2 cellular contexts compared by ENCODE assay signal in the genomic region with DNA sequence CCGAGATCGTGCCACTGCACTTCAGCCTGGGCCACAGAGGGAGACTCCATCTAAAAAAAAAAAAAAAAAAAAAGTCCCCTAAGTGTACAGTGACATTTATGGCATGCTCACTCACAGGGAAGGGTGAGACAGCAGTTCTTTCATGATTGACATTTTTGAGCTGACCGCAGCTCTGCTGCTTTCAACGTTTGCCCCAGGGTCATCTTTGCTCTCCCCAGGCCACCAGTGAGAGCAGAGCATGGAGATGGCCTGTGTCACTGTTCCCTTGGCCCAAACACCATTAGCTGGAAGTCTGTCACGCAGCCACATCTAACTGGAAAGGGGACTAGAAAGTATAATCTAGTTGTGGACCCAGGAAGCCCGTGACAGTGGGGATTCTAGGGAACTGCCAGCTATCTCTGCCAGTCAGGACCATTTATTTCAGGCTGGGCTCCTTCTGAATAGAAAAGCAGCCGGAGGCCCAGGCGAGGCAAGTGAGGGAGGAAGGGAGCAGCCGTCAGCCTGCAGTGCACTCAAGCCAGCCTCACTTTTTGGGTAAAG.
TF ChIP-seq lines count a peak whose summit lies in the region.

No MANE protein-coding gene starts in this region.

TF ChIP-seq in GM23338, 12 proteins besides CTCF, POLR2A, EP300 and RAD21 (continued from another document):
- TF ChIP-seq, protein P1, sequence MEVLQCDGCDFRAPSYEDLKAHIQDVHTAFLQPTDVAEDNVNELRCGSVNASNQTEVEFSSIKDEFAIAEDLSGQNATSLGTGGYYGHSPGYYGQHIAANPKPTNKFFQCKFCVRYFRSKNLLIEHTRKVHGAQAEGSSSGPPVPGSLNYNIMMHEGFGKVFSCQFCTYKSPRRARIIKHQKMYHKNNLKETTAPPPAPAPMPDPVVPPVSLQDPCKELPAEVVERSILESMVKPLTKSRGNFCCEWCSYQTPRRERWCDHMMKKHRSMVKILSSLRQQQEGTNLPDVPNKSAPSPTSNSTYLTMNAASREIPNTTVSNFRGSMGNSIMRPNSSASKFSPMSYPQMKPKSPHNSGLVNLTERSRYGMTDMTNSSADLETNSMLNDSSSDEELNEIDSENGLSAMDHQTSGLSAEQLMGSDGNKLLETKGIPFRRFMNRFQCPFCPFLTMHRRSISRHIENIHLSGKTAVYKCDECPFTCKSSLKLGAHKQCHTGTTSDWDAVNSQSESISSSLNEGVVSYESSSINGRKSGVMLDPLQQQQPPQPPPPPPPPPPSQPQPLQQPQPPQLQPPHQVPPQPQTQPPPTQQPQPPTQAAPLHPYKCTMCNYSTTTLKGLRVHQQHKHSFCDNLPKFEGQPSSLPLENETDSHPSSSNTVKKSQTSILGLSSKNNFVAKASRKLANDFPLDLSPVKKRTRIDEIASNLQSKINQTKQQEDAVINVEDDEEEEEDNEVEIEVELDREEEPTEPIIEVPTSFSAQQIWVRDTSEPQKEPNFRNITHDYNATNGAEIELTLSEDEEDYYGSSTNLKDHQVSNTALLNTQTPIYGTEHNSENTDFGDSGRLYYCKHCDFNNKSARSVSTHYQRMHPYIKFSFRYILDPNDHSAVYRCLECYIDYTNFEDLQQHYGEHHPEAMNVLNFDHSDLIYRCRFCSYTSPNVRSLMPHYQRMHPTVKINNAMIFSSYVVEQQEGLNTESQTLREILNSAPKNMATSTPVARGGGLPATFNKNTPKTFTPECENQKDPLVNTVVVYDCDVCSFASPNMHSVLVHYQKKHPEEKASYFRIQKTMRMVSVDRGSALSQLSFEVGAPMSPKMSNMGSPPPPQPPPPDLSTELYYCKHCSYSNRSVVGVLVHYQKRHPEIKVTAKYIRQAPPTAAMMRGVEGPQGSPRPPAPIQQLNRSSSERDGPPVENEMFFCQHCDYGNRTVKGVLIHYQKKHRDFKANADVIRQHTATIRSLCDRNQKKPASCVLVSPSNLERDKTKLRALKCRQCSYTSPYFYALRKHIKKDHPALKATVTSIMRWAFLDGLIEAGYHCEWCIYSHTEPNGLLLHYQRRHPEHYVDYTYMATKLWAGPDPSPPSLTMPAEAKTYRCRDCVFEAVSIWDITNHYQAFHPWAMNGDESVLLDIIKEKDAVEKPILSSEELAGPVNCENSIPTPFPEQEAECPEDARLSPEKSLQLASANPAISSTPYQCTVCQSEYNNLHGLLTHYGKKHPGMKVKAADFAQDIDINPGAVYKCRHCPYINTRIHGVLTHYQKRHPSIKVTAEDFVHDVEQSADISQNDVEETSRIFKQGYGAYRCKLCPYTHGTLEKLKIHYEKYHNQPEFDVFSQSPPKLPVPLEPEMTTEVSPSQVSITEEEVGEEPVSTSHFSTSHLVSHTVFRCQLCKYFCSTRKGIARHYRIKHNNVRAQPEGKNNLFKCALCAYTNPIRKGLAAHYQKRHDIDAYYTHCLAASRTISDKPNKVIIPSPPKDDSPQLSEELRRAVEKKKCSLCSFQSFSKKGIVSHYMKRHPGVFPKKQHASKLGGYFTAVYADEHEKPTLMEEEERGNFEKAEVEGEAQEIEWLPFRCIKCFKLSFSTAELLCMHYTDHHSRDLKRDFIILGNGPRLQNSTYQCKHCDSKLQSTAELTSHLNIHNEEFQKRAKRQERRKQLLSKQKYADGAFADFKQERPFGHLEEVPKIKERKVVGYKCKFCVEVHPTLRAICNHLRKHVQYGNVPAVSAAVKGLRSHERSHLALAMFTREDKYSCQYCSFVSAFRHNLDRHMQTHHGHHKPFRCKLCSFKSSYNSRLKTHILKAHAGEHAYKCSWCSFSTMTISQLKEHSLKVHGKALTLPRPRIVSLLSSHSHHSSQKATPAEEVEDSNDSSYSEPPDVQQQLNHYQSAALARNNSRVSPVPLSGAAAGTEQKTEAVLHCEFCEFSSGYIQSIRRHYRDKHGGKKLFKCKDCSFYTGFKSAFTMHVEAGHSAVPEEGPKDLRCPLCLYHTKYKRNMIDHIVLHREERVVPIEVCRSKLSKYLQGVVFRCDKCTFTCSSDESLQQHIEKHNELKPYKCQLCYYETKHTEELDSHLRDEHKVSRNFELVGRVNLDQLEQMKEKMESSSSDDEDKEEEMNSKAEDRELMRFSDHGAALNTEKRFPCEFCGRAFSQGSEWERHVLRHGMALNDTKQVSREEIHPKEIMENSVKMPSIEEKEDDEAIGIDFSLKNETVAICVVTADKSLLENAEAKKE (CRISPR knock-in tag; IDR thresholded peaks at IDR 0.05), result no peak
- TF ChIP-seq, protein P2, sequence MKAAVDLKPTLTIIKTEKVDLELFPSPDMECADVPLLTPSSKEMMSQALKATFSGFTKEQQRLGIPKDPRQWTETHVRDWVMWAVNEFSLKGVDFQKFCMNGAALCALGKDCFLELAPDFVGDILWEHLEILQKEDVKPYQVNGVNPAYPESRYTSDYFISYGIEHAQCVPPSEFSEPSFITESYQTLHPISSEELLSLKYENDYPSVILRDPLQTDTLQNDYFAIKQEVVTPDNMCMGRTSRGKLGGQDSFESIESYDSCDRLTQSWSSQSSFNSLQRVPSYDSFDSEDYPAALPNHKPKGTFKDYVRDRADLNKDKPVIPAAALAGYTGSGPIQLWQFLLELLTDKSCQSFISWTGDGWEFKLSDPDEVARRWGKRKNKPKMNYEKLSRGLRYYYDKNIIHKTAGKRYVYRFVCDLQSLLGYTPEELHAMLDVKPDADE (IDR thresholded peaks at IDR 0.05), result no peak

TF ChIP-seq in WTC11, 78 proteins besides CTCF, POLR2A, EP300 and RAD21 (continued from another document):
- TF ChIP-seq, protein P3, sequence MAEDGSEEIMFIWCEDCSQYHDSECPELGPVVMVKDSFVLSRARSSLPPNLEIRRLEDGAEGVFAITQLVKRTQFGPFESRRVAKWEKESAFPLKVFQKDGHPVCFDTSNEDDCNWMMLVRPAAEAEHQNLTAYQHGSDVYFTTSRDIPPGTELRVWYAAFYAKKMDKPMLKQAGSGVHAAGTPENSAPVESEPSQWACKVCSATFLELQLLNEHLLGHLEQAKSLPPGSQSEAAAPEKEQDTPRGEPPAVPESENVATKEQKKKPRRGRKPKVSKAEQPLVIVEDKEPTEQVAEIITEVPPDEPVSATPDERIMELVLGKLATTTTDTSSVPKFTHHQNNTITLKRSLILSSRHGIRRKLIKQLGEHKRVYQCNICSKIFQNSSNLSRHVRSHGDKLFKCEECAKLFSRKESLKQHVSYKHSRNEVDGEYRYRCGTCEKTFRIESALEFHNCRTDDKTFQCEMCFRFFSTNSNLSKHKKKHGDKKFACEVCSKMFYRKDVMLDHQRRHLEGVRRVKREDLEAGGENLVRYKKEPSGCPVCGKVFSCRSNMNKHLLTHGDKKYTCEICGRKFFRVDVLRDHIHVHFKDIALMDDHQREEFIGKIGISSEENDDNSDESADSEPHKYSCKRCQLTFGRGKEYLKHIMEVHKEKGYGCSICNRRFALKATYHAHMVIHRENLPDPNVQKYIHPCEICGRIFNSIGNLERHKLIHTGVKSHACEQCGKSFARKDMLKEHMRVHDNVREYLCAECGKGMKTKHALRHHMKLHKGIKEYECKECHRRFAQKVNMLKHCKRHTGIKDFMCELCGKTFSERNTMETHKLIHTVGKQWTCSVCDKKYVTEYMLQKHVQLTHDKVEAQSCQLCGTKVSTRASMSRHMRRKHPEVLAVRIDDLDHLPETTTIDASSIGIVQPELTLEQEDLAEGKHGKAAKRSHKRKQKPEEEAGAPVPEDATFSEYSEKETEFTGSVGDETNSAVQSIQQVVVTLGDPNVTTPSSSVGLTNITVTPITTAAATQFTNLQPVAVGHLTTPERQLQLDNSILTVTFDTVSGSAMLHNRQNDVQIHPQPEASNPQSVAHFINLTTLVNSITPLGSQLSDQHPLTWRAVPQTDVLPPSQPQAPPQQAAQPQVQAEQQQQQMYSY (CRISPR knock-in tag; IDR thresholded peaks at IDR 0.05), result no peak
- TF ChIP-seq, protein P4, sequence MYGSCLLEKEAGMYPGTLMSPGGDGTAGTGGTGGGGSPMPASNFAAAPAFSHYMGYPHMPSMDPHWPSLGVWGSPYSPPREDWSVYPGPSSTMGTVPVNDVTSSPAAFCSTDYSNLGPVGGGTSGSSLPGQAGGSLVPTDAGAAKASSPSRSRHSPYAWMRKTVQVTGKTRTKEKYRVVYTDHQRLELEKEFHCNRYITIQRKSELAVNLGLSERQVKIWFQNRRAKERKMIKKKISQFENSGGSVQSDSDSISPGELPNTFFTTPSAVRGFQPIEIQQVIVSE (CRISPR knock-in tag; IDR thresholded peaks at IDR 0.05; ENCODE audit: borderline replicate concordance), result no peak
- TF ChIP-seq, protein P5, sequence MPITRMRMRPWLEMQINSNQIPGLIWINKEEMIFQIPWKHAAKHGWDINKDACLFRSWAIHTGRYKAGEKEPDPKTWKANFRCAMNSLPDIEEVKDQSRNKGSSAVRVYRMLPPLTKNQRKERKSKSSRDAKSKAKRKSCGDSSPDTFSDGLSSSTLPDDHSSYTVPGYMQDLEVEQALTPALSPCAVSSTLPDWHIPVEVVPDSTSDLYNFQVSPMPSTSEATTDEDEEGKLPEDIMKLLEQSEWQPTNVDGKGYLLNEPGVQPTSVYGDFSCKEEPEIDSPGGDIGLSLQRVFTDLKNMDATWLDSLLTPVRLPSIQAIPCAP (CRISPR knock-in tag; IDR thresholded peaks at IDR 0.05), result no peak
- no peak for TF ChIP-seq GABPB1 (CRISPR knock-in tag; IDR thresholded peaks at IDR 0.05)
- no peak for TF ChIP-seq OVOL2 (CRISPR knock-in tag; IDR thresholded peaks at IDR 0.05; ENCODE audit: borderline replicate concordance)
- TF ChIP-seq, protein P6, sequence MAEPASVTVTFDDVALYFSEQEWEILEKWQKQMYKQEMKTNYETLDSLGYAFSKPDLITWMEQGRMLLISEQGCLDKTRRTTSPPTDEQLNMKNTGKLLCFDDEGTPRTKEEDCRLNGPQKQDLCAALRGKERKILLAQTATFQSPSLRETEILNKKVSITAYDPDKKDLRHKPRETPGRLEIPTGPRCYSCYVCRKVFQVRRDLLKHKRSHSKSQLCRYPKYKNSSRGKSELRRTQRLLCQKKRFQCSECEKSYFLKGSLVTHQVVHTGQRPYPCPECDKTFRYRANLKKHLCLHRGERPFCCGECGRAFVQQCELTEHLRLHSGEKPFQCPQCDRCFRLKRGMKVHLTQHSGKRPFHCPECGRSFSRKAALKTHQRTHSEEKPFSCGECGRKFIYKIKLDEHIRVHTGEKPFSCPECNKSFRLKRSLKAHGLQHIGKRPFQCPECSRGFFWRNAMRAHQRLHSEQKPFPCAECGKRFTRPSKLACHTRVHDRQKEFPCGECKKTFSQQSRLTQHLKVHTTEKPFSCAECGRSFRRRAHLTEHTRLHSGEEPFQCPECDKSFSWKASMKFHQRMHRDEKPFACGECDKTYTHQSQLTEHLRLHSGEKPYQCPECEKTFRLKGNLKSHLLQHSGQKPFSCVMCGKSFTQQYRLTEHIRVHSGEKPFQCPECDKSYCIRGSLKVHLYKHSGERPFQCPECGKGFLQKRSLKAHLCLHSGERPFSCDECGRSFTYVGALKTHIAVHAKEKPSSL (CRISPR knock-in tag; conservative IDR thresholded peaks at IDR 0.05), result no peak
- TF ChIP-seq CBFB (CRISPR knock-in tag; IDR thresholded peaks at IDR 0.05; ENCODE audit: low read depth), result no peak
- TF ChIP-seq NFE2L1 (CRISPR knock-in tag; IDR thresholded peaks at IDR 0.05), result no peak
- no peak for TF ChIP-seq ETV6 (CRISPR knock-in tag; IDR thresholded peaks at IDR 0.05)
- no peak for TF ChIP-seq TP53 (CRISPR knock-in tag; IDR thresholded peaks at IDR 0.05)
- TF ChIP-seq, protein P7, sequence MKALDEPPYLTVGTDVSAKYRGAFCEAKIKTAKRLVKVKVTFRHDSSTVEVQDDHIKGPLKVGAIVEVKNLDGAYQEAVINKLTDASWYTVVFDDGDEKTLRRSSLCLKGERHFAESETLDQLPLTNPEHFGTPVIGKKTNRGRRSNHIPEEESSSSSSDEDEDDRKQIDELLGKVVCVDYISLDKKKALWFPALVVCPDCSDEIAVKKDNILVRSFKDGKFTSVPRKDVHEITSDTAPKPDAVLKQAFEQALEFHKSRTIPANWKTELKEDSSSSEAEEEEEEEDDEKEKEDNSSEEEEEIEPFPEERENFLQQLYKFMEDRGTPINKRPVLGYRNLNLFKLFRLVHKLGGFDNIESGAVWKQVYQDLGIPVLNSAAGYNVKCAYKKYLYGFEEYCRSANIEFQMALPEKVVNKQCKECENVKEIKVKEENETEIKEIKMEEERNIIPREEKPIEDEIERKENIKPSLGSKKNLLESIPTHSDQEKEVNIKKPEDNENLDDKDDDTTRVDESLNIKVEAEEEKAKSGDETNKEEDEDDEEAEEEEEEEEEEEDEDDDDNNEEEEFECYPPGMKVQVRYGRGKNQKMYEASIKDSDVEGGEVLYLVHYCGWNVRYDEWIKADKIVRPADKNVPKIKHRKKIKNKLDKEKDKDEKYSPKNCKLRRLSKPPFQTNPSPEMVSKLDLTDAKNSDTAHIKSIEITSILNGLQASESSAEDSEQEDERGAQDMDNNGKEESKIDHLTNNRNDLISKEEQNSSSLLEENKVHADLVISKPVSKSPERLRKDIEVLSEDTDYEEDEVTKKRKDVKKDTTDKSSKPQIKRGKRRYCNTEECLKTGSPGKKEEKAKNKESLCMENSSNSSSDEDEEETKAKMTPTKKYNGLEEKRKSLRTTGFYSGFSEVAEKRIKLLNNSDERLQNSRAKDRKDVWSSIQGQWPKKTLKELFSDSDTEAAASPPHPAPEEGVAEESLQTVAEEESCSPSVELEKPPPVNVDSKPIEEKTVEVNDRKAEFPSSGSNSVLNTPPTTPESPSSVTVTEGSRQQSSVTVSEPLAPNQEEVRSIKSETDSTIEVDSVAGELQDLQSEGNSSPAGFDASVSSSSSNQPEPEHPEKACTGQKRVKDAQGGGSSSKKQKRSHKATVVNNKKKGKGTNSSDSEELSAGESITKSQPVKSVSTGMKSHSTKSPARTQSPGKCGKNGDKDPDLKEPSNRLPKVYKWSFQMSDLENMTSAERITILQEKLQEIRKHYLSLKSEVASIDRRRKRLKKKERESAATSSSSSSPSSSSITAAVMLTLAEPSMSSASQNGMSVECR (CRISPR knock-in tag; IDR thresholded peaks at IDR 0.05; ENCODE audit: borderline replicate concordance), result no peak
- no peak for TF ChIP-seq ZNF317 (CRISPR knock-in tag; IDR thresholded peaks at IDR 0.05; ENCODE audit: borderline replicate concordance, low read depth)
- no peak for TF ChIP-seq NR2C2 (CRISPR knock-in tag; IDR thresholded peaks at IDR 0.05)
TF ChIP-seq in WTC11: peak in this region for 0.
